In genomic region chr10:26488344-26488743, GRCh38 we compare ENCODE assay signal across 12 cellular contexts. TPM values are rescaled to one million over a fixed set of nuclear protein-coding genes. Genes with fewer than 3 reads are reported as not detected.
DNase-seq lines count a peak whose midpoint lies in the region; ATAC-seq lines count a peak whose summit lies in the region.
"Had no signal": no experiment of that assay in that cellular context is flagged by ENCODE, and none has a peak within 500 bp of the region (broad histone marks: within the 10 kb centered on the region; RNA-seq: fewer than 3 reads in every experiment).

No MANE protein-coding gene starts in this region.

- H3K9me3 Mint-ChIP-seq in CD4-positive, CD25-positive, alpha-beta regulatory T cell, result peaks cover 0 to 1% (median 0%) of the 10 kb centered on the region in 7 donors
- H3K9me3 Mint-ChIP-seq in activated naive CD4-positive, alpha-beta T cell treated with anti-CD3 and anti-CD28 coated beads for 36 hours, result no peaks in the 10 kb centered on the region
- H3K9me3 Mint-ChIP-seq in naive thymus-derived CD4-positive, alpha-beta T cell, result peaks cover 0 to 8% (median 0%) of the 10 kb centered on the region in 11 donors

- H3K4me3 ChIP-seq in CD4-positive, CD25-positive, alpha-beta regulatory T cell (ENCODE audit: low read depth, low read length), result no peak overlapping the region
- H3K4me3 ChIP-seq in naive thymus-derived CD4-positive, alpha-beta T cell (ENCODE audit: low read length), result no peak overlapping the region
- H3K4me3 ChIP-seq: GM23338, SK-N-MC had no signal

- CTCF ChIA-PET in activated naive CD4-positive, alpha-beta T cell treated with anti-CD3 and anti-CD28 coated beads for 36 hours (lab: Charles Lee), result no interaction called here
- CTCF ChIA-PET in naive thymus-derived CD4-positive, alpha-beta T cell (lab: Charles Lee), result no interaction called here

- no peak for DNase-seq in CD4-positive, CD25-positive, alpha-beta regulatory T cell
- DNase-seq in HK-2 (ENCODE audit: unreplicated experiment), result peak; percentile 39
- DNase-seq in activated naive CD4-positive, alpha-beta T cell treated with anti-CD3 and anti-CD28 coated beads for 36 hours, result peak; percentile 57
- no peak for DNase-seq in naive thymus-derived CD4-positive, alpha-beta T cell
- no peak for DNase-seq in NCI-H345 treated with DMSO at 0.1 percent for 48 hours (lab: John Stamatoyannopoulos, UW; ENCODE audit: unreplicated experiment)
- DNase-seq in hepatic stellate cell (ENCODE audit: low spot score), result no peak
- DNase-seq in anterior cingulate cortex (lab: John Stamatoyannopoulos, UW), result no peak
- DNase-seq: KBM-7 had no signal

- H3K4me3 Mint-ChIP-seq in CD4-positive, CD25-positive, alpha-beta regulatory T cell, result peak overlapping the region in 3 of 4 donors; percentile 33 to 56 (median 41)
- peak overlapping the region; percentile 29 for H3K4me3 Mint-ChIP-seq in activated naive CD4-positive, alpha-beta T cell treated with anti-CD3 and anti-CD28 coated beads for 36 hours
- H3K4me3 Mint-ChIP-seq in naive thymus-derived CD4-positive, alpha-beta T cell, result peak overlapping the region in 9 of 10 donors; percentile 32 to 80 (median 45)
- H3K4me3 Mint-ChIP-seq: GM23338 had no signal

- H3K4me1 Mint-ChIP-seq in CD4-positive, CD25-positive, alpha-beta regulatory T cell, result peaks cover 41 to 82% (median 50%) of the 10 kb centered on the region in 4 donors
- peaks cover 62% of the 10 kb centered on the region for H3K4me1 Mint-ChIP-seq in activated naive CD4-positive, alpha-beta T cell treated with anti-CD3 and anti-CD28 coated beads for 36 hours (ENCODE audit: low read depth)
- H3K4me1 Mint-ChIP-seq in naive thymus-derived CD4-positive, alpha-beta T cell, result peaks cover 50 to 80% (median 73%) of the 10 kb centered on the region in 7 donors

- peaks cover 22% of the 10 kb centered on the region for H3K36me3 Mint-ChIP-seq in CD4-positive, CD25-positive, alpha-beta regulatory T cell
- peaks cover 15% of the 10 kb centered on the region for H3K36me3 Mint-ChIP-seq in activated naive CD4-positive, alpha-beta T cell treated with anti-CD3 and anti-CD28 coated beads for 36 hours (ENCODE audit: low read depth)
- H3K36me3 Mint-ChIP-seq in naive thymus-derived CD4-positive, alpha-beta T cell, result peaks cover 14 to 31% (median 24%) of the 10 kb centered on the region in 5 donors

- H3K27ac ChIP-seq in CD4-positive, CD25-positive, alpha-beta regulatory T cell (ENCODE audit: insufficient read depth, low read length, poor library complexity, severe bottlenecking), result peak overlapping the region; percentile 94
- peak overlapping the region; percentile 84 for H3K27ac ChIP-seq in naive thymus-derived CD4-positive, alpha-beta T cell (ENCODE audit: low read depth, low read length)
- H3K27ac ChIP-seq: SK-N-MC had no signal

- no peaks in the 10 kb centered on the region for H3K9me3 ChIP-seq in CD4-positive, CD25-positive, alpha-beta regulatory T cell (ENCODE audit: control insufficient read depth in 2 of 2, low read length in 2 of 2)
- no peaks in the 10 kb centered on the region for H3K9me3 ChIP-seq in naive thymus-derived CD4-positive, alpha-beta T cell (ENCODE audit: control insufficient read depth in 2 of 3, low read length in 3 of 3)

- no peak for ATAC-seq in CD4-positive, CD25-positive, alpha-beta regulatory T cell (ENCODE audit: low read depth in 2 of 2)
- ATAC-seq in naive thymus-derived CD4-positive, alpha-beta T cell, result no peak
- no peak for ATAC-seq in GM18873 (IDR thresholded peaks at IDR 0.05; ENCODE audit: low FRiP score, unreplicated experiment)
- ATAC-seq: GM23338 had no signal

- H3K27me3 Mint-ChIP-seq in CD4-positive, CD25-positive, alpha-beta regulatory T cell, result no peaks in the 10 kb centered on the region
- H3K27me3 Mint-ChIP-seq in activated naive CD4-positive, alpha-beta T cell treated with anti-CD3 and anti-CD28 coated beads for 36 hours (ENCODE audit: low read depth), result no peaks in the 10 kb centered on the region
- no peaks in the 10 kb centered on the region for H3K27me3 Mint-ChIP-seq in naive thymus-derived CD4-positive, alpha-beta T cell

- peak overlapping the region; percentile 95 to 99 (median 96) for H3K27ac Mint-ChIP-seq in CD4-positive, CD25-positive, alpha-beta regulatory T cell
- peak overlapping the region; percentile 98 for H3K27ac Mint-ChIP-seq in activated naive CD4-positive, alpha-beta T cell treated with anti-CD3 and anti-CD28 coated beads for 36 hours
- H3K27ac Mint-ChIP-seq in naive thymus-derived CD4-positive, alpha-beta T cell, result peak overlapping the region; percentile 72 to 96 (median 94)
- H3K27ac Mint-ChIP-seq: GM23338 had no signal

- no peaks in the 10 kb centered on the region for H3K27me3 ChIP-seq in CD4-positive, CD25-positive, alpha-beta regulatory T cell (ENCODE audit: control insufficient read depth, insufficient read depth, low read length)
- no peaks in the 10 kb centered on the region for H3K27me3 ChIP-seq in naive thymus-derived CD4-positive, alpha-beta T cell (ENCODE audit: control insufficient read depth in 2 of 2, insufficient read depth in 2 of 2, low read length in 2 of 2)

- intact Hi-C loops in activated naive CD4-positive, alpha-beta T cell treated with anti-CD3 and anti-CD28 coated beads for 36 hours (cut with micrococcal nuclease), result loop anchor here (5.0 to 10.0 kb wide), 3 partner anchors 249 to 1846 kb away; no protein-coding TSS in a partner anchor
- intact Hi-C loops in naive thymus-derived CD4-positive, alpha-beta T cell (cut with micrococcal nuclease), result loop anchor here (5.0 to 10.0 kb wide), 6 partner anchors 34 to 1844 kb away; partner anchors contain the start of genes ACBD5 (in 2 of the 2), PDSS1 (in 1 of the 2) and RAB18 (in 1 of the 2)

- POLR2A ChIA-PET in naive thymus-derived CD4-positive, alpha-beta T cell (lab: Charles Lee), result interaction anchor here (1.0 to 2.6 kb wide), 3 partner anchors 14 to 50 kb away, joined by 3 to 15 read pairs (median 5); partner anchors contain the start of gene APBB1IP

- H3K4me1 ChIP-seq in CD4-positive, CD25-positive, alpha-beta regulatory T cell (ENCODE audit: control insufficient read depth, insufficient read depth, low read length, poor library complexity, severe bottlenecking), result peaks cover 59% of the 10 kb centered on the region
- H3K4me1 ChIP-seq in naive thymus-derived CD4-positive, alpha-beta T cell (ENCODE audit: control insufficient read depth in 2 of 2, insufficient read depth in 2 of 2, low read length in 2 of 2), result peaks cover 45 to 53% of the 10 kb centered on the region in 2 donors

- peaks cover 29% of the 10 kb centered on the region for H3K36me3 ChIP-seq in CD4-positive, CD25-positive, alpha-beta regulatory T cell (ENCODE audit: control insufficient read depth, insufficient read depth, low read length)
- peaks cover under 1 to 16% (median 6%) of the 10 kb centered on the region in 3 experiments for H3K36me3 ChIP-seq in naive thymus-derived CD4-positive, alpha-beta T cell (ENCODE audit: control insufficient read depth in 2 of 3, insufficient read depth in 3 of 3, low read length in 3 of 3)

RNA-seq across cellular contexts. Expression of gene APBB1IP, which starts 50.2 kb away (rescaled TPM):
- total RNA-seq in CD4-positive, CD25-positive, alpha-beta regulatory T cell, result 86.4 TPM
- 10 to 100 TPM; 44.1 to 56.0 (median 50.3) TPM for polyA plus RNA-seq in CD4-positive, CD25-positive, alpha-beta regulatory T cell
- 10 to 100 TPM; 29.4 to 30.9 TPM for total RNA-seq in activated naive CD4-positive, alpha-beta T cell treated with anti-CD3 and anti-CD28 coated beads for 36 hours
- total RNA-seq in naive thymus-derived CD4-positive, alpha-beta T cell, result 100 to 1,000 TPM in 1 of 5 experiments, 10 to 100 TPM in 4; 64.7 to 101 (median 88.0) TPM
- polyA plus RNA-seq in naive thymus-derived CD4-positive, alpha-beta T cell, result 10 to 100 TPM; 60.2 to 70.5 TPM
- total RNA-seq: NCI-H460 had no signal

Comparison
In these comparisons a context has a peak if more than half of its experiments do, and no peak if none do; other contexts are left out.
1. DNase-seq: peak in HK-2 (single experiment) and activated naive CD4-positive, alpha-beta T cell treated with anti-CD3 and anti-CD28 coated beads for 36 hours (single experiment); none in CD4-positive, CD25-positive, alpha-beta regulatory T cell (0 of 3), naive thymus-derived CD4-positive, alpha-beta T cell (0 of 9), NCI-H345 treated with DMSO at 0.1 percent for 48 hours (single experiment), hepatic stellate cell (single experiment) and anterior cingulate cortex (0 of 58).
2. Peak in every context shown above with its lines, with median percentiles within 50 percentile points of each other: H3K27ac Mint-ChIP-seq and H3K4me3 Mint-ChIP-seq.